In genomic region chr7:104922187-104923009, GRCh38 we compare ENCODE assay signal across 11 cellular contexts.
DNase-seq lines count a peak whose midpoint lies in the region; ATAC-seq, FAIRE-seq and TF ChIP-seq lines count a peak whose summit lies in the region.
"Had no signal": no experiment of that assay in that cellular context is flagged by ENCODE, and none has a peak within 500 bp of the region (broad histone marks: within the 10 kb centered on the region; RNA-seq: fewer than 3 reads in every experiment).

No MANE protein-coding gene starts in this region.

- no peak overlapping the region for H3K4me2 ChIP-seq in SK-N-SH

- no peak overlapping the region for H3K9ac ChIP-seq in SK-N-SH
- H3K9ac ChIP-seq in kidney (ENCODE audit: low read length in 2 of 2) = no peak overlapping the region

- H3K4me3 ChIP-seq in SK-N-SH (ENCODE audit: low read depth in 2 of 2, low read length in 1 of 2) (no peak overlapping the region; a peak in 1 of 4 replicates), ascending aorta (no peak overlapping the region), kidney (ENCODE audit: low read length in 2 of 2) (peak overlapping the region; percentile 29 to 32), tibial artery (no peak overlapping the region)

- FAIRE-seq in kidney (lab: Jason Lieb, UNC) = no peak
- FAIRE-seq: islet of Langerhans had no signal

- intact Hi-C loops in ascending aorta (cut with DNase I) = loop anchor here (2.0 to 10.0 kb wide), 5 partner anchors 22 to 562 kb away; no protein-coding TSS in a partner anchor
- intact Hi-C loops in kidney (cut with DNase I) = no loop called here
- intact Hi-C loops in tibial artery (cut with DNase I; ENCODE audit: low total_unique reads) = no loop called here

- ATAC-seq in SK-N-SH treated with all-trans-retinoic acid at 6 μM for 48 hours = peak; percentile 43; the same call in 2 of the 3 replicates
- ATAC-seq in GM18517 (IDR thresholded peaks at IDR 0.05; ENCODE audit: unreplicated experiment) = no peak
- no peak for ATAC-seq in HG02763 (IDR thresholded peaks at IDR 0.05; ENCODE audit: unreplicated experiment)

- DNase-seq in SK-N-SH = no peak
- no peak for DNase-seq in ascending aorta (ENCODE audit: low spot score in 2 of 2)
- no peak for DNase-seq in kidney
- no peak for DNase-seq in tibial artery
- DNase-seq in NCI-H2227 treated with DMSO at 0.1 percent for 48 hours (lab: John Stamatoyannopoulos, UW) = no peak

- H4K20me1 ChIP-seq in SK-N-SH (ENCODE audit: insufficient read depth) = no peaks in the 10 kb centered on the region

- H3K27me3 ChIP-seq in SK-N-SH (ENCODE audit: insufficient read depth) (no peaks in the 10 kb centered on the region; the same call in 1 of the 2 replicates), ascending aorta (no peaks in the 10 kb centered on the region), tibial artery (no peaks in the 10 kb centered on the region)

- no peak overlapping the region for H2AFZ ChIP-seq in SK-N-SH (ENCODE audit: low read depth)

- H3K9me2 ChIP-seq in SK-N-SH = no peaks in the 10 kb centered on the region

- H3K79me2 ChIP-seq in SK-N-SH (ENCODE audit: insufficient read depth) = no peaks in the 10 kb centered on the region

- POLR2A ChIA-PET in SK-N-SH (lab: Yijun Ruan, JAX) = no interaction called here

- TF ChIP-seq CTCF in SK-N-SH (IDR thresholded peaks at IDR 0.05) (no peak), ascending aorta (IDR thresholded peaks at IDR 0.05) (no peak), kidney (IDR thresholded peaks at IDR 0.05; ENCODE audit: borderline replicate concordance, extremely low read depth, insufficient read depth) (no peak), tibial artery (IDR thresholded peaks at IDR 0.05) (no peak)

- 71% methylated on average over 5 of the region's 5 CpGs for WGBS in SK-N-SH (ENCODE audit: low lambda C conversion rate)

- no peaks in the 10 kb centered on the region; a peak in 2 of 4 replicates for H3K4me1 ChIP-seq in SK-N-SH (ENCODE audit: control insufficient read depth in 1 of 2, insufficient read depth in 2 of 2, low read depth in 1 of 2, low read length in 1 of 2)
- H3K4me1 ChIP-seq in ascending aorta = peaks cover 0 to 9% of the 10 kb centered on the region in 2 donors
- H3K4me1 ChIP-seq in kidney (ENCODE audit: control insufficient read depth in 1 of 2, insufficient read depth in 1 of 2, low read depth in 1 of 2, low read length in 2 of 2) = peaks cover 2 to 14% of the 10 kb centered on the region in 2 donors
- peaks cover 0 to 17% (median 7%) of the 10 kb centered on the region in 4 donors for H3K4me1 ChIP-seq in tibial artery

- no peak for TF ChIP-seq RAD21 in SK-N-SH (IDR thresholded peaks at IDR 0.05; ENCODE audit: low read length)

- H3F3A ChIP-seq in SK-N-SH (replicated peaks; ENCODE audit: insufficient read depth) = peaks cover 5% of the 10 kb centered on the region

- H3K27ac ChIP-seq in SK-N-SH (ENCODE audit: low read depth in 2 of 2, low read length in 1 of 2) (no peak overlapping the region), ascending aorta (peak overlapping the region; percentile 62 to 70), kidney (ENCODE audit: low read depth in 2 of 2, low read length in 2 of 2) (peak overlapping the region; percentile 54 to 73), tibial artery (peak overlapping the region; percentile 53 to 66)
- H3K27ac ChIP-seq: 22Rv1, epithelial cell of prostate had no signal

- TF ChIP-seq EP300 in SK-N-SH (IDR thresholded peaks at IDR 0.05; ENCODE audit: borderline replicate concordance in 1 of 2, low read depth in 1 of 2, low read length in 1 of 2) = no peak

- H3K9me3 ChIP-seq in SK-N-SH (no peaks in the 10 kb centered on the region), ascending aorta (no peaks in the 10 kb centered on the region), kidney (ENCODE audit: control insufficient read depth in 1 of 2, low read length in 2 of 2) (no peaks in the 10 kb centered on the region), tibial artery (no peaks in the 10 kb centered on the region)

- CTCF ChIA-PET in SK-N-SH (lab: Yijun Ruan, JAX) = interaction anchor here (0.6 to 15.4 kb wide), 24 partner anchors 8 to 1245 kb away, joined by 3 to 374 read pairs (median 3); no protein-coding TSS in a partner anchor

- H3K36me3 ChIP-seq in SK-N-SH (replicated peaks in 1 of 2; ENCODE audit: control insufficient read depth in 1 of 2, insufficient read depth in 2 of 2, low read length in 1 of 2) (no peaks in the 10 kb centered on the region), ascending aorta (no peaks in the 10 kb centered on the region), kidney (ENCODE audit: control insufficient read depth in 1 of 2, insufficient read depth in 2 of 2, low read length in 2 of 2) (peaks cover 3% of the 10 kb centered on the region in 2 donors), tibial artery (no peaks in the 10 kb centered on the region)

TF ChIP-seq in SK-N-SH treated with all-trans-retinoic acid at 6 μM for 48 hours, 23 proteins besides CTCF, POLR2A, EP300 and RAD21:
- TF ChIP-seq ZNF565 (CRISPR knock-in tag; conservative IDR thresholded peaks at IDR 0.05; ENCODE audit: low read depth) (no peak), PPARA (CRISPR knock-in tag; IDR thresholded peaks at IDR 0.05; ENCODE audit: borderline replicate concordance) (no peak), TOX (CRISPR knock-in tag; IDR thresholded peaks at IDR 0.05; ENCODE audit: borderline replicate concordance) (no peak)

TF ChIP-seq in SK-N-SH, 30 proteins besides CTCF, POLR2A, EP300 and RAD21:
- no peak for TF ChIP-seq EZH2phosphoT487 (IDR thresholded peaks at IDR 0.05; ENCODE audit: borderline replicate concordance, low read depth)
- no peak for TF ChIP-seq GATA2 (CRISPR knock-in tag; IDR thresholded peaks at IDR 0.05)
- TF ChIP-seq TEAD4 (IDR thresholded peaks at IDR 0.05; ENCODE audit: borderline replicate concordance, insufficient read depth) = no peak
- no peak for TF ChIP-seq YY1 (IDR thresholded peaks at IDR 0.05; ENCODE audit: low read depth)
- TF ChIP-seq PBX3 (IDR thresholded peaks at IDR 0.05) = no peak
- no peak for TF ChIP-seq JUND (IDR thresholded peaks at IDR 0.05)
- no peak for TF ChIP-seq USF2 (IDR thresholded peaks at IDR 0.05; ENCODE audit: borderline replicate concordance, low read depth, low read length)

Comparison
In these comparisons a context has a peak if more than half of its experiments do, and no peak if none do; other contexts are left out.
1. H3K27ac ChIP-seq: peak in ascending aorta (2 of 2), kidney (2 of 2) and tibial artery (2 of 2); none in SK-N-SH (0 of 2).
2. H3K4me3 ChIP-seq: peak in kidney (2 of 2); none in SK-N-SH (0 of 2), ascending aorta (0 of 2) and tibial artery (0 of 2).